Comparison of ENCODE assay signal across 16 cellular contexts in genomic region chr21:14487490-14488432, GRCh38. TPM values are rescaled to one million over a fixed set of nuclear protein-coding genes. Genes with fewer than 3 reads are reported as not detected.
A peak's percentile ranks its signal among the peaks of the same experiment; 100 is the strongest.
DNase-seq lines count a peak whose midpoint lies in the region; ATAC-seq and TF ChIP-seq lines count a peak whose summit lies in the region.
"Had no signal": no experiment of that assay in that cellular context is flagged by ENCODE, and none has a peak within 500 bp of the region (broad histone marks: within the 10 kb centered on the region; RNA-seq: fewer than 3 reads in every experiment).

No MANE protein-coding gene starts in this region.

- peaks cover 16% of the 10 kb centered on the region for H3K9me3 Mint-ChIP-seq in activated CD4-positive, alpha-beta T cell treated with anti-CD3 and anti-CD28 coated beads, Interleukin-2, amount 10 ng/mL, durations not matched to agents 24 days and 14 days
- peaks cover 16% of the 10 kb centered on the region for H3K9me3 Mint-ChIP-seq in activated T-helper 2 cell treated with anti-CD3 and anti-CD28 coated beads, Interferon-gamma antibody, Interleukin-2, Interleukin-4, amounts not matched to agents 10 μg/mL and 5 μg/mL and 100 μg/mL, durations not matched to agents 14 hours and 24 hours and 36 hours

- ATAC-seq in HG02610 (IDR thresholded peaks at IDR 0.05; ENCODE audit: unreplicated experiment) (peak; percentile 45), esophagus mucosa (no peak)

- H3K4me1 ChIP-seq in BE2C = no peaks in the 10 kb centered on the region
- H3K4me1 ChIP-seq: Caco-2 had no signal

- no peak for DNase-seq in activated CD4-positive, alpha-beta T cell treated with anti-CD3 and anti-CD28 coated beads, Interleukin-2, amount 10 ng/mL, durations not matched to agents 24 days and 14 days
- DNase-seq in activated CD4-positive, alpha-beta T cell treated with anti-CD3 and anti-CD28 coated beads for 48 hours = no peak
- no peak for DNase-seq in activated T-helper 2 cell treated with anti-CD3 and anti-CD28 coated beads, Interferon-gamma antibody, Interleukin-2, Interleukin-4, amounts not matched to agents 10 μg/mL and 5 μg/mL and 100 μg/mL, durations not matched to agents 14 hours and 24 hours and 36 hours (ENCODE audit: low spot score)
- DNase-seq in retinal pigment epithelial cell (ENCODE audit: low read depth) (peak; percentile 4), AML-193 (lab: John Stamatoyannopoulos, UW) (no peak), BE2C (no peak)
- DNase-seq: activated effector memory CD4-positive, alpha-beta T cell treated with Interleukin-2 at 50 U/mL for 16 hours; brain microvascular endothelial cell; Caco-2; kidney glomerular epithelial cell; NCI-H2107; NCI-H82; SW 1271 had no signal

- H3K27me3 ChIP-seq in BE2C = no peaks in the 10 kb centered on the region
- H3K27me3 ChIP-seq: brain microvascular endothelial cell had no signal

- no peaks in the 10 kb centered on the region for H3K27me3 Mint-ChIP-seq in activated CD4-positive, alpha-beta T cell treated with anti-CD3 and anti-CD28 coated beads, Interleukin-2, amount 10 ng/mL, durations not matched to agents 24 days and 14 days
- no peaks in the 10 kb centered on the region for H3K27me3 Mint-ChIP-seq in activated T-helper 2 cell treated with anti-CD3 and anti-CD28 coated beads, Interferon-gamma antibody, Interleukin-2, Interleukin-4, amounts not matched to agents 10 μg/mL and 5 μg/mL and 100 μg/mL, durations not matched to agents 14 hours and 24 hours and 36 hours (ENCODE audit: low read depth)

- intact Hi-C loops in activated CD4-positive, alpha-beta T cell treated with anti-CD3 and anti-CD28 coated beads, Interleukin-2, amount 10 ng/mL, durations not matched to agents 24 days and 14 days (cut with micrococcal nuclease) = loop anchor here (1.0 to 2.0 kb wide), 5 partner anchors 15 to 105 kb away; partner anchors contain the start of genes HSPA13 and SAMSN1
- intact Hi-C loops in activated T-helper 2 cell treated with anti-CD3 and anti-CD28 coated beads, Interferon-gamma antibody, Interleukin-2, Interleukin-4, amounts not matched to agents 10 μg/mL and 5 μg/mL and 100 μg/mL, durations not matched to agents 14 hours and 24 hours and 36 hours (cut with micrococcal nuclease) = loop anchor here (1.0 to 2.0 kb wide), 7 partner anchors 17 to 249 kb away; no protein-coding TSS in a partner anchor

- H3K4me1 Mint-ChIP-seq in activated CD4-positive, alpha-beta T cell treated with anti-CD3 and anti-CD28 coated beads, Interleukin-2, amount 10 ng/mL, durations not matched to agents 24 days and 14 days = peaks cover 60% of the 10 kb centered on the region
- peaks cover 69% of the 10 kb centered on the region for H3K4me1 Mint-ChIP-seq in activated T-helper 2 cell treated with anti-CD3 and anti-CD28 coated beads, Interferon-gamma antibody, Interleukin-2, Interleukin-4, amounts not matched to agents 10 μg/mL and 5 μg/mL and 100 μg/mL, durations not matched to agents 14 hours and 24 hours and 36 hours (ENCODE audit: low read depth)

- H3K27ac Mint-ChIP-seq in activated CD4-positive, alpha-beta T cell treated with anti-CD3 and anti-CD28 coated beads, Interleukin-2, amount 10 ng/mL, durations not matched to agents 24 days and 14 days = peak overlapping the region; percentile 87
- peak overlapping the region; percentile 88 for H3K27ac Mint-ChIP-seq in activated T-helper 2 cell treated with anti-CD3 and anti-CD28 coated beads, Interferon-gamma antibody, Interleukin-2, Interleukin-4, amounts not matched to agents 10 μg/mL and 5 μg/mL and 100 μg/mL, durations not matched to agents 14 hours and 24 hours and 36 hours

- H3K4me3 Mint-ChIP-seq in activated CD4-positive, alpha-beta T cell treated with anti-CD3 and anti-CD28 coated beads, Interleukin-2, amount 10 ng/mL, durations not matched to agents 24 days and 14 days = peak overlapping the region; percentile 28
- H3K4me3 Mint-ChIP-seq in activated T-helper 2 cell treated with anti-CD3 and anti-CD28 coated beads, Interferon-gamma antibody, Interleukin-2, Interleukin-4, amounts not matched to agents 10 μg/mL and 5 μg/mL and 100 μg/mL, durations not matched to agents 14 hours and 24 hours and 36 hours (ENCODE audit: low read depth) = peak overlapping the region; percentile 2

- no peak for TF ChIP-seq CTCF in retinal pigment epithelial cell (conservative IDR thresholded peaks at IDR 0.05; ENCODE audit: low read depth, low read length)
- TF ChIP-seq CTCF in BE2C (IDR thresholded peaks at IDR 0.05; ENCODE audit: low read depth, low read length) = no peak

- H3K36me3 Mint-ChIP-seq in activated CD4-positive, alpha-beta T cell treated with anti-CD3 and anti-CD28 coated beads, Interleukin-2, amount 10 ng/mL, durations not matched to agents 24 days and 14 days (ENCODE audit: low read depth) = peaks cover 69% of the 10 kb centered on the region
- peaks cover 87% of the 10 kb centered on the region for H3K36me3 Mint-ChIP-seq in activated T-helper 2 cell treated with anti-CD3 and anti-CD28 coated beads, Interferon-gamma antibody, Interleukin-2, Interleukin-4, amounts not matched to agents 10 μg/mL and 5 μg/mL and 100 μg/mL, durations not matched to agents 14 hours and 24 hours and 36 hours (ENCODE audit: low read depth)

- no peaks in the 10 kb centered on the region for H3K36me3 ChIP-seq in BE2C
- H3K36me3 ChIP-seq: brain microvascular endothelial cell had no signal

- no peaks in the 10 kb centered on the region for H3K9me3 ChIP-seq in BE2C
- H3K9me3 ChIP-seq: Caco-2 had no signal

- H3K4me3 ChIP-seq in retinal pigment epithelial cell (ENCODE audit: low read length) (no peak overlapping the region), BE2C (ENCODE audit: low read depth, low read length) (no peak overlapping the region)

RNA-seq across cellular contexts. Expression of gene SAMSN1, which starts 58.4 kb away (rescaled TPM):
- 86.4 and 92.7 TPM in 2 replicates for total RNA-seq in activated CD4-positive, alpha-beta T cell treated with anti-CD3 and anti-CD28 coated beads, Interleukin-2, amount 10 ng/mL, durations not matched to agents 24 days and 14 days
- total RNA-seq in activated T-helper 2 cell treated with anti-CD3 and anti-CD28 coated beads, Interferon-gamma antibody, Interleukin-2, Interleukin-4, amounts not matched to agents 10 μg/mL and 5 μg/mL and 100 μg/mL, durations not matched to agents 14 hours and 24 hours and 36 hours = 73.0 and 79.0 TPM in 2 replicates
- polyA plus RNA-seq in BE2C (2012; ENCODE audit: insufficient read depth, insufficient read length, low read depth) = 6.1 TPM
- 2.2 TPM for total RNA-seq in esophagus mucosa
- total RNA-seq: Caco-2, M059J had no signal

Comparison
In these comparisons a context has a peak if more than half of its experiments do, and no peak if none do; other contexts are left out.
1. RNA of gene SAMSN1, which starts 58.4 kb away (total RNA-seq): 86.4 to 92.7 TPM in activated CD4-positive, alpha-beta T cell treated with anti-CD3 and anti-CD28 coated beads, Interleukin-2, amount 10 ng/mL, durations not matched to agents 24 days and 14 days and 73.0 to 79.0 TPM in activated T-helper 2 cell treated with anti-CD3 and anti-CD28 coated beads, Interferon-gamma antibody, Interleukin-2, Interleukin-4, amounts not matched to agents 10 μg/mL and 5 μg/mL and 100 μg/mL, durations not matched to agents 14 hours and 24 hours and 36 hours; 2.2 TPM in esophagus mucosa (single experiment); every median in the first group is over 10 times any median in the second.